In the genomic region with DNA sequence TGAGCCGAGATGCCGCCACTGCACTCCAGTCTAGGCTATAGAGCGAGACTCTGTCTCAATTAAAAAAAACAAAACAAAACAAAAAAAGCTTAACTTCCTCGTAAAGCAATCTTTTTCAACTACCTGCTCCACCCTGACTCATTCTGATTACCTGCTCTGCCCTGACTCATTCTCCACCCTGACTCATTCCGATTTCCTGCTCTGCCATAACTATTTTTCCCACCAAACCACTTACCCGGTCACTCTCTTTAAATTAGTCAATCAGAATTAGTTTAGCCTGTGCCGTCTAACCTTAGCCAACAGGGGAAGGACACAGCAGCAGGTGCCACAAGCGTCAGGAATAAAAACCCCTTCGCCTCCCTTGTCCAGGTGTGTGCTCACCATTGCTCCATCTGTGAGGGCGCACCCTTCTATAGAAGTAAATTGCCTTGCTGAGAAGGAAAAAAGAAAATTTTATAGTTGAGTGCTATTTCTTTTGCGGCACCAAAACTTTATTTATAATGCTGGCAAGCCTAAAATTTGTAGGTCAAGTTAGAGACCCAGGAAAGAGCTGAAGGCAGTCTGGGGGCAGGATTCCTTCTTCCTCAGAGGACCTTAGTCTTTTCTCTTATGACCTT, we compare ENCODE assay signal across 12 cellular contexts. TPM values are rescaled to one million over a fixed set of nuclear protein-coding genes. Genes with fewer than 3 reads are reported as not detected.
DNase-seq lines count a peak whose midpoint lies in the region; ATAC-seq and TF ChIP-seq lines count a peak whose summit lies in the region.
"Had no signal": no experiment of that assay in that cellular context is flagged by ENCODE, and none has a peak within 500 bp of the region (broad histone marks: within the 10 kb centered on the region; RNA-seq: fewer than 3 reads in every experiment).

No MANE protein-coding gene starts in this region.

- CTCF ChIA-PET in CD4-positive, alpha-beta T cell (lab: Charles Lee) = no interaction called here
- CTCF ChIA-PET in activated naive CD4-positive, alpha-beta T cell treated with anti-CD3 and anti-CD28 coated beads, Interleukin-2, amount 10 ng/mL, durations not matched to agents 7 days and 5 days (lab: Charles Lee) = no interaction called here
- CTCF ChIA-PET in Caco-2 (lab: Charles Lee) = no interaction called here

- H3K4me1 ChIP-seq in GM23248 (ENCODE audit: insufficient read depth) = peaks cover 12% of the 10 kb centered on the region
- no peaks in the 10 kb centered on the region for H3K4me1 ChIP-seq in mesendoderm (ENCODE audit: control insufficient read depth, low read depth, low read length)
- peaks cover 8% of the 10 kb centered on the region for H3K4me1 ChIP-seq in Caco-2

- H3K36me3 ChIP-seq in GM23248 (ENCODE audit: low read depth) = no peaks in the 10 kb centered on the region
- no peaks in the 10 kb centered on the region for H3K36me3 ChIP-seq in mesendoderm (ENCODE audit: control insufficient read depth, insufficient read depth, low read length)
- H3K36me3 ChIP-seq in Caco-2 (ENCODE audit: control insufficient read depth, insufficient read depth, low read length) = no peaks in the 10 kb centered on the region; the same call in 1 of the 2 replicates
- H3K36me3 ChIP-seq: gastrocnemius medialis had no signal

- POLR2A ChIA-PET in CD4-positive, alpha-beta T cell (lab: Charles Lee) = interaction anchor here (1.0 kb wide), 1 partner anchor 39 kb away, joined by 5 read pairs; the partner anchor contains the start of gene CRYL1
- POLR2A ChIA-PET in Caco-2 (lab: Charles Lee) = no interaction called here

- no peak overlapping the region for H2BK15ac ChIP-seq in mesendoderm (replicated peaks; ENCODE audit: low read depth)

- H3K79me1 ChIP-seq in mesendoderm (ENCODE audit: low read length) = no peaks in the 10 kb centered on the region

- no peak overlapping the region for H4K8ac ChIP-seq in mesendoderm (ENCODE audit: low read depth, low read length)

- peaks cover 6% of the 10 kb centered on the region for H3K9me3 Mint-ChIP-seq in CD4-positive, alpha-beta T cell
- H3K9me3 Mint-ChIP-seq in activated naive CD4-positive, alpha-beta T cell treated with anti-CD3 and anti-CD28 coated beads, Interleukin-2, amount 10 ng/mL, durations not matched to agents 7 days and 5 days = peaks cover 8% of the 10 kb centered on the region
- peaks cover 26% of the 10 kb centered on the region for H3K9me3 Mint-ChIP-seq in Caco-2 (ENCODE audit: unreplicated experiment)

- H3K4me2 ChIP-seq in GM23248 (ENCODE audit: unreplicated experiment) (no peak overlapping the region), mesendoderm (ENCODE audit: low read length) (no peak overlapping the region)

- H3K9ac ChIP-seq in GM23248 (no peak overlapping the region), mesendoderm (ENCODE audit: low read length) (no peak overlapping the region)

- no TSS peak for BruUV-seq in Caco-2 (replicated peaks; lab: Mats Ljungman, UMichigan)

- H3K4me1 Mint-ChIP-seq in CD4-positive, alpha-beta T cell (ENCODE audit: low read depth) = peaks cover 19% of the 10 kb centered on the region
- peaks cover 15% of the 10 kb centered on the region for H3K4me1 Mint-ChIP-seq in activated naive CD4-positive, alpha-beta T cell treated with anti-CD3 and anti-CD28 coated beads, Interleukin-2, amount 10 ng/mL, durations not matched to agents 7 days and 5 days
- H3K4me1 Mint-ChIP-seq in Caco-2 (ENCODE audit: low read depth, unreplicated experiment) = peaks cover 7% of the 10 kb centered on the region

- H3K79me2 ChIP-seq in GM23248 (ENCODE audit: insufficient read depth) (no peaks in the 10 kb centered on the region), mesendoderm (ENCODE audit: control insufficient read depth, insufficient read depth, low read length) (no peaks in the 10 kb centered on the region)

- DNase-seq in CD4-positive, alpha-beta T cell = no peak
- DNase-seq in GM23248 (peak; percentile 20), mesendoderm (peak; percentile 10), pons (ENCODE audit: low spot score) (no peak), Caco-2 (no peak)
- no peak for DNase-seq in activated naive CD4-positive, alpha-beta T cell treated with anti-CD3 and anti-CD28 coated beads, Interleukin-2, amount 10 ng/mL, durations not matched to agents 7 days and 5 days
- DNase-seq: C1 segment of cervical spinal cord; gastrocnemius medialis; NCI-H446 treated with DMSO at 0.1 percent for 48 hours; OCI-M1; stimulated activated CD4-positive, alpha-beta T cell treated with anti-CD3 and anti-CD28 coated beads, Interleukin-2, amount 100 ng/mL, for 24 hours had no signal

- H3K18ac ChIP-seq in mesendoderm (ENCODE audit: low read length) = no peak overlapping the region

- intact Hi-C loops in CD4-positive, alpha-beta T cell (cut with DNase I, micrococcal nuclease) = loop anchor here (2.0 to 10.0 kb wide), 4 partner anchors 38 to 730 kb away; partner anchors contain the start of gene CRYL1 (in 2 of the 2)
- intact Hi-C loops in Caco-2 (cut with micrococcal nuclease; ENCODE audit: unreplicated experiment) = loop anchor here (5.0 kb wide), 2 partner anchors 68 to 142 kb away; no protein-coding TSS in a partner anchor

- no peak overlapping the region for H2AFZ ChIP-seq in GM23248

- in situ Hi-C loops in GM23248 (cut with MboI) = no loop called here

- peaks cover 15% of the 10 kb centered on the region for H3K36me3 Mint-ChIP-seq in CD4-positive, alpha-beta T cell (ENCODE audit: low read depth)
- H3K36me3 Mint-ChIP-seq in activated naive CD4-positive, alpha-beta T cell treated with anti-CD3 and anti-CD28 coated beads, Interleukin-2, amount 10 ng/mL, durations not matched to agents 7 days and 5 days = peaks cover 11% of the 10 kb centered on the region
- H3K36me3 Mint-ChIP-seq in Caco-2 (ENCODE audit: insufficient read depth, unreplicated experiment) = no peaks in the 10 kb centered on the region

- H3K4me3 ChIP-seq in GM23248 (no peak overlapping the region), mesendoderm (ENCODE audit: low read length) (no peak overlapping the region), Caco-2 (ENCODE audit: low read depth, low read length) (no peak overlapping the region)

- H3K9me3 ChIP-seq in CD4-positive, alpha-beta T cell (ENCODE audit: control insufficient read depth, low read length) = peaks cover 7% of the 10 kb centered on the region
- peaks cover 3% of the 10 kb centered on the region for H3K9me3 ChIP-seq in GM23248 (ENCODE audit: low read depth)
- H3K9me3 ChIP-seq in Caco-2 = peaks cover 14% of the 10 kb centered on the region; the same call in 1 of the 2 replicates
- H3K9me3 ChIP-seq: gastrocnemius medialis had no signal

- H3F3A ChIP-seq in GM23248 (ENCODE audit: insufficient read depth) = peaks cover 18% of the 10 kb centered on the region

- H2BK120ac ChIP-seq in mesendoderm (ENCODE audit: low read depth, low read length) = no peak overlapping the region

- H2AK5ac ChIP-seq in mesendoderm (ENCODE audit: low read length) = no peak overlapping the region

- peak overlapping the region; percentile 63 for H3K4me3 Mint-ChIP-seq in CD4-positive, alpha-beta T cell
- peak overlapping the region; percentile 32 for H3K4me3 Mint-ChIP-seq in activated naive CD4-positive, alpha-beta T cell treated with anti-CD3 and anti-CD28 coated beads, Interleukin-2, amount 10 ng/mL, durations not matched to agents 7 days and 5 days
- H3K4me3 Mint-ChIP-seq in Caco-2 (ENCODE audit: unreplicated experiment) = no peak overlapping the region

- no peak overlapping the region for H3K23ac ChIP-seq in mesendoderm (ENCODE audit: low read length)

- no peaks in the 10 kb centered on the region for H3K9me2 ChIP-seq in GM23248 (ENCODE audit: insufficient read depth)

- H3K27ac ChIP-seq in CD4-positive, alpha-beta T cell (ENCODE audit: low read depth, low read length) = no peak overlapping the region
- H3K27ac ChIP-seq in GM23248 (no peak overlapping the region), mesendoderm (ENCODE audit: low read depth, low read length) (no peak overlapping the region)

- no peaks in the 10 kb centered on the region for H3K27me3 ChIP-seq in CD4-positive, alpha-beta T cell (ENCODE audit: control insufficient read depth, insufficient read depth, low read length)
- H3K27me3 ChIP-seq in GM23248 (replicated peaks; ENCODE audit: insufficient read depth) = no peaks in the 10 kb centered on the region
- no peaks in the 10 kb centered on the region for H3K27me3 ChIP-seq in mesendoderm (ENCODE audit: insufficient read depth, low read length, poor library complexity)
- no peaks in the 10 kb centered on the region for H3K27me3 ChIP-seq in Caco-2 (replicated peaks; ENCODE audit: control insufficient read depth, insufficient read depth, low read length)
- H3K27me3 ChIP-seq: gastrocnemius medialis had no signal

- no peak for TF ChIP-seq CTCF in CD4-positive, alpha-beta T cell (IDR thresholded peaks at IDR 0.05)
- TF ChIP-seq CTCF in Caco-2 (IDR thresholded peaks at IDR 0.05; ENCODE audit: insufficient read depth in 1 of 2, low read depth in 1 of 2, low read length in 1 of 2, severe bottlenecking in 1 of 2, unreplicated experiment in 1 of 2) = no peak

- no peak overlapping the region for H3K56ac ChIP-seq in mesendoderm (ENCODE audit: low read length)

- no peak overlapping the region for H3K4ac ChIP-seq in mesendoderm (ENCODE audit: low read depth, low read length)

- H3K27me3 Mint-ChIP-seq in CD4-positive, alpha-beta T cell = no peaks in the 10 kb centered on the region
- H3K27me3 Mint-ChIP-seq in activated naive CD4-positive, alpha-beta T cell treated with anti-CD3 and anti-CD28 coated beads, Interleukin-2, amount 10 ng/mL, durations not matched to agents 7 days and 5 days = peaks cover 4% of the 10 kb centered on the region
- no peaks in the 10 kb centered on the region for H3K27me3 Mint-ChIP-seq in Caco-2 (ENCODE audit: insufficient read depth, unreplicated experiment)

- no peak overlapping the region for H3K27ac Mint-ChIP-seq in CD4-positive, alpha-beta T cell
- no peak overlapping the region for H3K27ac Mint-ChIP-seq in activated naive CD4-positive, alpha-beta T cell treated with anti-CD3 and anti-CD28 coated beads, Interleukin-2, amount 10 ng/mL, durations not matched to agents 7 days and 5 days
- no peak overlapping the region for H3K27ac Mint-ChIP-seq in Caco-2 (ENCODE audit: unreplicated experiment)

- no peaks in the 10 kb centered on the region for H4K20me1 ChIP-seq in GM23248 (ENCODE audit: insufficient read depth)

- no peak overlapping the region for H4K5ac ChIP-seq in mesendoderm (ENCODE audit: low read length)

- H2BK5ac ChIP-seq in mesendoderm (ENCODE audit: low read length) = no peak overlapping the region

- no peak for ATAC-seq in CD4-positive, alpha-beta T cell (ENCODE audit: poor library complexity)
- no peak for ATAC-seq in GM18870 (IDR thresholded peaks at IDR 0.05; ENCODE audit: unreplicated experiment)
- ATAC-seq: gastrocnemius medialis had no signal

- 98% methylated on average over 11 of the region's 11 CpGs for whole genome bisulfite sequencing in GM23248 (ENCODE audit: low coverage in 1 of 2, low lambda C conversion rate in 2 of 2, missing lambda C conversion rate in 2 of 2), 2 experiments
- WGBS in mesendoderm (ENCODE audit: extremely low coverage, insufficient coverage, low lambda C conversion rate) = no CpG with 5 or more reads among the region's 11 CpGs

RNA-seq across cellular contexts. Expression of gene IFT88, which starts 1.7 kb away (rescaled TPM):
- 1 to 10 TPM; 9.0 to 9.5 TPM for total RNA-seq in CD4-positive, alpha-beta T cell
- total RNA-seq in GM23248 (2014; rRNA removed; shearing (Covaris generic)) = 5.6 and 10.3 TPM in 2 replicates
- 10.9 and 11.4 TPM in 2 replicates for polyA plus RNA-seq in GM23248 (2016; fragmentation: Nextera tagmentation; extraction: Ambion mirVana)
- polyA plus RNA-seq in mesendoderm (2013, experiment 1 of 2) = 3.5 TPM
- polyA plus RNA-seq in mesendoderm (2013, experiment 2 of 2) = 3.2 TPM
- total RNA-seq in Caco-2 (2022) = 12.1 and 12.4 TPM in 2 replicates

RNA-seq across cellular contexts. Expression of gene CRYL1, which starts 39.6 kb away (rescaled TPM):
- 1 to 10 TPM; 7.9 to 8.0 TPM for total RNA-seq in CD4-positive, alpha-beta T cell
- 6.7 and 11.3 TPM in 2 replicates for total RNA-seq in GM23248 (2014; rRNA removed; shearing (Covaris generic))
- polyA plus RNA-seq in GM23248 (2016; fragmentation: Nextera tagmentation; extraction: Ambion mirVana) = 15.5 and 16.1 TPM in 2 replicates
- 0.32 TPM for polyA plus RNA-seq in mesendoderm (2013, experiment 1 of 2)
- 0.18 TPM for polyA plus RNA-seq in mesendoderm (2013, experiment 2 of 2)
- 4.3 and 6.7 TPM in 2 replicates for total RNA-seq in Caco-2 (2022)

Comparison
In these comparisons a context has a peak if more than half of its experiments do, and no peak if none do; other contexts are left out.
1. DNase-seq: peak in GM23248 (single experiment) and mesendoderm (single experiment); none in CD4-positive, alpha-beta T cell (0 of 10), activated naive CD4-positive, alpha-beta T cell treated with anti-CD3 and anti-CD28 coated beads, Interleukin-2, amount 10 ng/mL, durations not matched to agents 7 days and 5 days (single experiment), pons (single experiment) and Caco-2 (0 of 2).